ENCODE assay signal across 12 cellular contexts in the genomic region with DNA sequence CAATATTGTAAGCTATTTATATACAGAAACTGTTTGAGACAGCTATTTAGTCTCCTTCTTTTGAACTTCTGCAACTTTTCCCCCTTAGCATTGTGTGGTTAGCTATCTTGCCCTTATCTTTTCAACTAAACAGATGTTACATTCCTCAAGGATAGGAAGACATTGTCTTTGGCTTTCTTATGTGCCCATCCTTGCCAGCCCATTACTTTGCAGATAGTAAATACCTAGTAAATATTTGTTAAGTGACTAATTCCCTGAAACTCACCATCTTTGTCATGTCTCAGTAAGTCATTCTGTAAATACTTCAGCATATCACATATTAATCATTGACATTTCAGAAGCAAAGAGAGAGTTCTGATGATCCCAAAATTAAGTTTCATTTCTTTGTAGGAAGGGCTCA.
DNase-seq lines count a peak whose midpoint lies in the region; ATAC-seq and TF ChIP-seq lines count a peak whose summit lies in the region.
"Had no signal": no experiment of that assay in that cellular context is flagged by ENCODE, and none has a peak within 500 bp of the region (broad histone marks: within the 10 kb centered on the region; RNA-seq: fewer than 3 reads in every experiment).

No MANE protein-coding gene starts in this region.

- no peaks in the 10 kb centered on the region for H3K79me1 ChIP-seq in mesenchymal stem cell (replicated peaks; ENCODE audit: low read length, poor library complexity, severe bottlenecking)

- no peak overlapping the region for H3K18ac ChIP-seq in mesenchymal stem cell (ENCODE audit: low read depth in 1 of 2, low read length in 2 of 2)

- H2BK5ac ChIP-seq in mesenchymal stem cell (ENCODE audit: low read depth, low read length, poor library complexity, severe bottlenecking), result no peak overlapping the region

- TF ChIP-seq CTCF in GM13977 (IDR thresholded peaks at IDR 0.05; ENCODE audit: extremely low read depth, insufficient read depth, missing control alignments), result no peak
- TF ChIP-seq CTCF in progenitor cell of endocrine pancreas (IDR thresholded peaks at IDR 0.05; ENCODE audit: unreplicated experiment), result no peak

- no peaks in the 10 kb centered on the region for H3K36me3 Mint-ChIP-seq in progenitor cell of endocrine pancreas (ENCODE audit: insufficient read depth)
- H3K36me3 Mint-ChIP-seq: stimulated activated effector memory CD8-positive, alpha-beta T cell treated with anti-CD3 and anti-CD28 coated beads, Interleukin-12 subunit alpha, Interleukin-12 subunit beta, amount 100 ng/mL, for 72 hours had no signal

- DNase-seq in SW480 (ENCODE audit: low spot score) (peak; percentile 1), mesenchymal stem cell (no peak), ureter (ENCODE audit: low spot score) (no peak), GM13977 (ENCODE audit: low spot score) (no peak), progenitor cell of endocrine pancreas (ENCODE audit: low spot score, unreplicated experiment) (no peak)
- DNase-seq in stimulated activated CD4-positive, alpha-beta T cell treated with anti-CD3 and anti-CD28 coated beads, Interleukin-1b, Interleukin-23, amount 100 ng/mL, for 48 hours, result no peak
- DNase-seq: DMS 273 treated with DMSO at 0.1 percent for 48 hours, NCI-H82 had no signal

- ATAC-seq in GM18861 (IDR thresholded peaks at IDR 0.05; ENCODE audit: unreplicated experiment), result peak; percentile 63
- peak; percentile 77 for ATAC-seq in HG03175 (IDR thresholded peaks at IDR 0.05; ENCODE audit: unreplicated experiment)
- ATAC-seq: K562; stimulated activated effector memory CD8-positive, alpha-beta T cell treated with anti-CD3 and anti-CD28 coated beads, Interleukin-12 subunit alpha, Interleukin-12 subunit beta, amount 100 ng/mL, for 72 hours had no signal

- H3K27me3 Mint-ChIP-seq in progenitor cell of endocrine pancreas, result no peaks in the 10 kb centered on the region

- H3K23ac ChIP-seq in mesenchymal stem cell (ENCODE audit: low read length in 2 of 2), result no peak overlapping the region

- no peaks in the 10 kb centered on the region for H3K36me3 ChIP-seq in mesenchymal stem cell (ENCODE audit: control insufficient read depth in 1 of 2, insufficient read depth in 2 of 2, low read depth in 1 of 2, low read length in 2 of 2)

- peaks cover 5% of the 10 kb centered on the region for H3K4me1 Mint-ChIP-seq in progenitor cell of endocrine pancreas (ENCODE audit: low read depth)
- H3K4me1 Mint-ChIP-seq: stimulated activated effector memory CD8-positive, alpha-beta T cell treated with anti-CD3 and anti-CD28 coated beads, Interleukin-12 subunit alpha, Interleukin-12 subunit beta, amount 100 ng/mL, for 72 hours had no signal

- no peak overlapping the region for H4K91ac ChIP-seq in mesenchymal stem cell (ENCODE audit: low read length)

- in situ Hi-C loops in GM13977 (cut with MboI; ENCODE audit: low pct_unique_long_range_greater_than_20kb, low sequenced_read_pairs, unreplicated experiment), result no loop called here

- no peak overlapping the region for H2BK12ac ChIP-seq in mesenchymal stem cell (ENCODE audit: low read length in 2 of 2)

- H3K27ac Mint-ChIP-seq in progenitor cell of endocrine pancreas, result no peak overlapping the region
- H3K27ac Mint-ChIP-seq: stimulated activated effector memory CD8-positive, alpha-beta T cell treated with anti-CD3 and anti-CD28 coated beads, Interleukin-12 subunit alpha, Interleukin-12 subunit beta, amount 100 ng/mL, for 72 hours had no signal

- no peak overlapping the region for H3K4me3 Mint-ChIP-seq in progenitor cell of endocrine pancreas (ENCODE audit: low read depth)
- H3K4me3 Mint-ChIP-seq: stimulated activated effector memory CD8-positive, alpha-beta T cell treated with anti-CD3 and anti-CD28 coated beads, Interleukin-12 subunit alpha, Interleukin-12 subunit beta, amount 100 ng/mL, for 72 hours had no signal

- no peaks in the 10 kb centered on the region for H3K9me3 ChIP-seq in mesenchymal stem cell (ENCODE audit: control insufficient read depth, low read length)

- no peak overlapping the region for H3K4me3 ChIP-seq in mesenchymal stem cell (ENCODE audit: insufficient read depth in 1 of 2, low read depth in 1 of 2, low read length in 2 of 2)
- H3K4me3 ChIP-seq: K562 had no signal

- no peaks in the 10 kb centered on the region for H3K9me3 Mint-ChIP-seq in progenitor cell of endocrine pancreas (ENCODE audit: low read depth)

- peak overlapping the region; percentile 70 for H3K27ac ChIP-seq in mesenchymal stem cell (ENCODE audit: low read length, poor library complexity, severe bottlenecking)

- no peak overlapping the region for H2BK120ac ChIP-seq in mesenchymal stem cell (ENCODE audit: low read depth, low read length)

- no peak overlapping the region for H2BK15ac ChIP-seq in mesenchymal stem cell (ENCODE audit: low read depth, poor library complexity, severe bottlenecking)

- no peak overlapping the region for H3K4ac ChIP-seq in mesenchymal stem cell (ENCODE audit: low read depth in 1 of 2, low read length in 2 of 2)

- no peak overlapping the region for H4K8ac ChIP-seq in mesenchymal stem cell (ENCODE audit: low read length)

- no peak overlapping the region for H2AFZ ChIP-seq in mesenchymal stem cell (ENCODE audit: low read depth, low read length)

- H3K27me3 ChIP-seq in mesenchymal stem cell (ENCODE audit: control insufficient read depth in 1 of 2, insufficient read depth in 1 of 2, low read length in 2 of 2), result no peaks in the 10 kb centered on the region

- no peak overlapping the region for H3K9ac ChIP-seq in mesenchymal stem cell (ENCODE audit: low read length)

- no peak overlapping the region for H2AK5ac ChIP-seq in mesenchymal stem cell (ENCODE audit: low read length, severe bottlenecking)

- H3K14ac ChIP-seq in mesenchymal stem cell (ENCODE audit: low read length in 2 of 2), result no peak overlapping the region

- peaks cover 1% of the 10 kb centered on the region for H3K4me1 ChIP-seq in mesenchymal stem cell (ENCODE audit: control insufficient read depth, insufficient read depth, low read depth, low read length)

- peak overlapping the region; percentile 29 for H3K4me2 ChIP-seq in mesenchymal stem cell (ENCODE audit: low read length, poor library complexity, severe bottlenecking)
